Comparison of ENCODE assay signal across 11 cellular contexts in genomic region chr12:93540506-93540905, GRCh38.
"Had no signal": no experiment of that assay in that cellular context is flagged by ENCODE, and none has a peak within 500 bp of the region (broad histone marks: within the 10 kb centered on the region; RNA-seq: fewer than 3 reads in every experiment).

No MANE protein-coding gene starts in this region.

- H3K27me3 ChIP-seq: breast epithelium, left lung, SJCRH30, stomach had no signal

- H3K27ac ChIP-seq: breast epithelium, left lung, SJCRH30, stomach had no signal

- H3K36me3 ChIP-seq: breast epithelium, left lung, SJCRH30 had no signal

- H3K9me3 ChIP-seq: breast epithelium, left lung, SJCRH30, stomach had no signal

- DNase-seq: activated CD8-positive, alpha-beta memory T cell treated with anti-CD3 and anti-CD28 coated beads for 24 hours; anterior cingulate cortex; foreskin melanocyte; head of caudate nucleus; left lung; mesenchymal stem cell; SJCRH30; stomach; SW 1271; T-helper 9 cell had no signal

- H3K4me3 ChIP-seq: breast epithelium, left lung, SJCRH30, stomach had no signal

- H3K4me1 ChIP-seq: breast epithelium, SJCRH30 had no signal
